19 cellular contexts compared by ENCODE assay signal in the genomic region with DNA sequence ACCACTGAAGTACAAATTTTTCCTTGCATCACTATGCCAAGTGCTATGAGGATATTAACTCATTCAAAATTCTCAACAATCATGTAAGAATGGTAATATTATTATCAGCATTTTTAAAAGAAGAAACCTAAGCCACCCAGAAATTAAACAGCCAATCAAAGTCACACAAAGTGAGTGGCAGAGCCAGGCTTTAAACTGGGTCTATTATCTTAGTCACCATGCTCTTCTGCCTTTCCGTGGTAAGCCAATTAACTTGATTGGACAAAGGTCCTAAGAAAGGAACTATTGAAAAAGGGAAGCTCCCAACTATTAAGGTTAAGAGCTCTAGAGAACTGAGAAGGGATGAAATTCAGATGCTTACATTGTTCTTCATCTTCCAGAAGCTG.
A peak's percentile ranks its signal among the peaks of the same experiment; 100 is the strongest.
DNase-seq lines count a peak whose midpoint lies in the region; ATAC-seq and TF ChIP-seq lines count a peak whose summit lies in the region.
"Had no signal": no experiment of that assay in that cellular context is flagged by ENCODE, and none has a peak within 500 bp of the region (broad histone marks: within the 10 kb centered on the region; RNA-seq: fewer than 3 reads in every experiment).

No MANE protein-coding gene starts in this region.

- H3K9me3 Mint-ChIP-seq in T-helper 1 cell treated with Interleukin-12 subunit alpha and Interleukin-12 subunit beta and Interleukin-4 antibody, amounts not matched to agents 30 μg/mL and 1 μg/mL, for 36 hours = no peaks in the 10 kb centered on the region
- H3K9me3 Mint-ChIP-seq in naive thymus-derived CD8-positive, alpha-beta T cell = peaks cover 0 to 2% (median 0%) of the 10 kb centered on the region in 9 donors

- H3K4me2 ChIP-seq in Loucy (ENCODE audit: low read depth, low read length, poor library complexity, severe bottlenecking) = peak overlapping the region; percentile 44
- H3K4me2 ChIP-seq: PC-9 had no signal

- H3K4me1 ChIP-seq in Loucy (ENCODE audit: insufficient read depth, low read length, poor library complexity, severe bottlenecking) = peaks cover 4% of the 10 kb centered on the region
- H3K4me1 ChIP-seq: breast epithelium, parathyroid adenoma had no signal

- H4K20me1 ChIP-seq in Loucy (ENCODE audit: insufficient read depth, low read length, poor library complexity, severe bottlenecking) = no peaks in the 10 kb centered on the region

- peaks cover 26% of the 10 kb centered on the region for H3K4me1 Mint-ChIP-seq in T-helper 1 cell treated with Interleukin-12 subunit alpha and Interleukin-12 subunit beta and Interleukin-4 antibody, amounts not matched to agents 30 μg/mL and 1 μg/mL, for 36 hours (ENCODE audit: low read depth)
- peaks cover 9 to 42% (median 35%) of the 10 kb centered on the region in 4 donors for H3K4me1 Mint-ChIP-seq in naive thymus-derived CD8-positive, alpha-beta T cell

- no peaks in the 10 kb centered on the region for H3K9me3 ChIP-seq in Loucy (ENCODE audit: insufficient read depth, low read depth, low read length)
- H3K9me3 ChIP-seq: breast epithelium had no signal

- peak; percentile 9 for ATAC-seq in GM21381 (IDR thresholded peaks at IDR 0.05; ENCODE audit: unreplicated experiment)
- no peak for ATAC-seq in naive thymus-derived CD8-positive, alpha-beta T cell
- no peak for ATAC-seq in GM21526 (IDR thresholded peaks at IDR 0.05; ENCODE audit: low FRiP score, unreplicated experiment)

- TF ChIP-seq CTCF in Loucy (conservative IDR thresholded peaks at IDR 0.05; ENCODE audit: low read length) = no peak

- H3K27ac Mint-ChIP-seq in T-helper 1 cell treated with Interleukin-12 subunit alpha and Interleukin-12 subunit beta and Interleukin-4 antibody, amounts not matched to agents 30 μg/mL and 1 μg/mL, for 36 hours = peak overlapping the region; percentile 97
- H3K27ac Mint-ChIP-seq in naive thymus-derived CD8-positive, alpha-beta T cell = peak overlapping the region; percentile 61 to 97 (median 78)

- H2AFZ ChIP-seq in Loucy (ENCODE audit: low read length) = no peak overlapping the region
- H2AFZ ChIP-seq: parathyroid adenoma, PC-9 had no signal

- POLR2A ChIA-PET in naive thymus-derived CD8-positive, alpha-beta T cell (lab: Charles Lee) = no interaction called here

- no peak overlapping the region for H3K4me3 ChIP-seq in Loucy (ENCODE audit: low read length, poor library complexity, severe bottlenecking)
- H3K4me3 ChIP-seq: breast epithelium, PC-9 had no signal

- H3F3A ChIP-seq in Loucy (ENCODE audit: low read depth) = no peaks in the 10 kb centered on the region

- no peak overlapping the region for H3K9ac ChIP-seq in Loucy (ENCODE audit: low read depth, low read length, poor library complexity, severe bottlenecking)
- H3K9ac ChIP-seq: parathyroid adenoma had no signal

- H3K27me3 ChIP-seq in Loucy (ENCODE audit: insufficient read depth, low read length, poor library complexity, severe bottlenecking) = no peaks in the 10 kb centered on the region

- peaks cover 6% of the 10 kb centered on the region for H3K36me3 Mint-ChIP-seq in T-helper 1 cell treated with Interleukin-12 subunit alpha and Interleukin-12 subunit beta and Interleukin-4 antibody, amounts not matched to agents 30 μg/mL and 1 μg/mL, for 36 hours (ENCODE audit: low read depth)
- H3K36me3 Mint-ChIP-seq in naive thymus-derived CD8-positive, alpha-beta T cell = no peaks in the 10 kb centered on the region

- H3K27me3 Mint-ChIP-seq in T-helper 1 cell treated with Interleukin-12 subunit alpha and Interleukin-12 subunit beta and Interleukin-4 antibody, amounts not matched to agents 30 μg/mL and 1 μg/mL, for 36 hours (ENCODE audit: low read depth) = peaks cover 5% of the 10 kb centered on the region
- H3K27me3 Mint-ChIP-seq in naive thymus-derived CD8-positive, alpha-beta T cell = no peaks in the 10 kb centered on the region

- H3K9me2 ChIP-seq in Loucy (replicated peaks; ENCODE audit: low read depth, low read length) = no peaks in the 10 kb centered on the region

- H3K36me3 ChIP-seq in Loucy (ENCODE audit: insufficient read depth, low read length) = no peaks in the 10 kb centered on the region
- H3K36me3 ChIP-seq: breast epithelium had no signal

- peak overlapping the region; percentile 92 for H3K4me3 Mint-ChIP-seq in T-helper 1 cell treated with Interleukin-12 subunit alpha and Interleukin-12 subunit beta and Interleukin-4 antibody, amounts not matched to agents 30 μg/mL and 1 μg/mL, for 36 hours
- peak overlapping the region; percentile 60 to 88 (median 78) for H3K4me3 Mint-ChIP-seq in naive thymus-derived CD8-positive, alpha-beta T cell

- no peaks in the 10 kb centered on the region for H3K79me2 ChIP-seq in Loucy (ENCODE audit: insufficient read depth, low read length)
- H3K79me2 ChIP-seq: parathyroid adenoma had no signal

- DNase-seq in T-helper 1 cell (no peak), cerebellar nuclear complex (lab: John Stamatoyannopoulos, UW) (no peak), dedifferentiated amniotic fluid mesenchymal stem cell (ENCODE audit: extremely low spot score) (no peak)
- no peak for DNase-seq in naive thymus-derived CD8-positive, alpha-beta T cell
- DNase-seq: activated CD8-positive, alpha-beta memory T cell treated with anti-CD3 and anti-CD28 coated beads, Interleukin-2, amount 50 U/mL, for 4 hours; DMS153; erythroblast; GOT3; KBM-7; mesendoderm; NCI-H2081 treated with DMSO at 0.1 percent for 48 hours; PC-9; T-helper 9 cell had no signal
